23 cellular contexts compared by ENCODE assay signal in genomic region chr6:75543311-75543710, GRCh38. TPM values are rescaled to one million over a fixed set of nuclear protein-coding genes. Genes with fewer than 3 reads are reported as not detected.
"Had no signal": no experiment of that assay in that cellular context is flagged by ENCODE, and none has a peak within 500 bp of the region (broad histone marks: within the 10 kb centered on the region; RNA-seq: fewer than 3 reads in every experiment).

No MANE protein-coding gene starts in this region.

- H3K27me3 ChIP-seq: colonic mucosa, dorsolateral prefrontal cortex, esophagus muscularis mucosa, esophagus squamous epithelium, foreskin keratinocyte, gastrocnemius medialis, gastroesophageal sphincter, heart left ventricle had no signal

- H3K9me3 ChIP-seq: colonic mucosa, esophagus muscularis mucosa, esophagus squamous epithelium, gastrocnemius medialis, gastroesophageal sphincter had no signal

- H3K27ac ChIP-seq: colonic mucosa, coronary artery, dorsolateral prefrontal cortex, epithelial cell of prostate, esophagus muscularis mucosa, esophagus squamous epithelium, foreskin keratinocyte, gastrocnemius medialis, gastroesophageal sphincter, heart left ventricle, heart right ventricle had no signal

- H3K36me3 ChIP-seq: colonic mucosa, esophagus muscularis mucosa, esophagus squamous epithelium, gastrocnemius medialis, gastroesophageal sphincter, heart left ventricle, heart right ventricle had no signal

- H3K4me3 ChIP-seq: colonic mucosa, coronary artery, dorsolateral prefrontal cortex, esophagus muscularis mucosa, esophagus squamous epithelium, gastrocnemius medialis, gastroesophageal sphincter, heart left ventricle, heart right ventricle had no signal

- DNase-seq: colonic mucosa; cortex of kidney; dermis blood vessel endothelial cell; dorsolateral prefrontal cortex; effector CD4-positive, alpha-beta T cell; effector CD8-positive, alpha-beta T cell; effector memory CD4-positive, alpha-beta T cell; effector memory CD8-positive, alpha-beta T cell; endodermal cell; erythroblast; esophagus squamous epithelium; foreskin fibroblast; foreskin keratinocyte; foreskin melanocyte; gastrocnemius medialis; glutamatergic neuron; head of caudate nucleus; heart left ventricle; heart right ventricle had no signal

- H3K4me1 ChIP-seq: colonic mucosa, esophagus muscularis mucosa, esophagus squamous epithelium, foreskin keratinocyte, gastrocnemius medialis, heart left ventricle, heart right ventricle had no signal

RNA-seq across cellular contexts. Expression of gene FILIP1, which starts 49.7 kb away (rescaled TPM):
- polyA plus RNA-seq: foreskin keratinocyte had no signal
